1 cellular context compared by ENCODE assay signal in genomic region chr5:149942199-149942598, GRCh38.
TF ChIP-seq lines count a peak whose summit lies in the region.

No MANE protein-coding gene starts in this region.

TF ChIP-seq in SK-N-SH, 30 proteins besides CTCF, POLR2A, EP300 and RAD21 (continued from another document):
- TF ChIP-seq REST (IDR thresholded peaks at IDR 0.05; ENCODE audit: low read depth, low read length): no peak
- TF ChIP-seq USF1 (IDR thresholded peaks at IDR 0.05; ENCODE audit: borderline replicate concordance, low read depth): no peak
- TF ChIP-seq ELF1 (IDR thresholded peaks at IDR 0.05): no peak
- no peak for TF ChIP-seq ZBTB33 (IDR thresholded peaks at IDR 0.05; ENCODE audit: borderline replicate concordance, low read depth)
- no peak for TF ChIP-seq FOSL2 (IDR thresholded peaks at IDR 0.05; ENCODE audit: borderline replicate concordance, low read depth)
- no peak for TF ChIP-seq GATA2 (CRISPR knock-in tag; IDR thresholded peaks at IDR 0.05)
- no peak for TF ChIP-seq TCF12 (IDR thresholded peaks at IDR 0.05)
- no peak for TF ChIP-seq SIN3A (IDR thresholded peaks at IDR 0.05; ENCODE audit: borderline replicate concordance, low read depth, low read length)
